Comparison of ENCODE assay signal across 7 cellular contexts in the genomic region with DNA sequence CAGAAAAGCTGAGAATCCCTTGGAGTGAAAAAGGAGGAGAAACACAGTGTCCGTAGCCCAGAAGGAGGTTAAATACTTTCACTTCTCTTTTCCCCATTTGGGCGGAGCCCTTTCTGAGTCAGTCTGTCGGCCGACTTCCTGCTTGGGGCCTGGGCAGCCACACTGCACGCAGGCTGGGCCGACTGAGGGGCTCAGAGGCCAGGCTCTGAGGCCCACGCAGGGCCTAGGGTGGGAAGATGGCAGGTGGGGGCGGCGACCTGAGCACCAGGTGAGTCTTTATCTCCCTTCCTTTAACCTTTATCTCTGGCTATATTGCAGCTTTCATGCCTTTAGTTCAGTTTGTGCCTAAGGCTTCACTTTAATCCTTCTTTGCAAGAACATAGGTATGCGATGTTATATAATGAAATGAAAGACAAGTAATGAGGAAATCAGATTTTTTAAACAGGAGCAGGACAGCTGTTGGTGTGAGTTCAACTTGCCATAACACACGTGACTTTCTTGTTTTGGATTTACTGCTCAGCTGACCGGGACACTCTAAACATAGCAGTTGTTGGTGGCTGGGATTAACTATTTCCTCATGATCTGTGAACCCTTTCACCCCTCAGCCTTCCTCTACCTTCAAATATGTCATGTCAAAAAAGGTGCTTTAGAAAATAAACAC. TPM values are rescaled to one million over a fixed set of nuclear protein-coding genes. Genes with fewer than 3 reads are reported as not detected.
DNase-seq lines count a peak whose midpoint lies in the region; ATAC-seq and TF ChIP-seq lines count a peak whose summit lies in the region.

Gene SP100 (plus strand): TSS at position 141 of the 661 bp plus-strand sequence. CDS start 96 bp downstream, at position 237.

- H3K9ac ChIP-seq in rectal smooth muscle tissue (ENCODE audit: low read length), result peak within 1 kb of the TSS; percentile 86

- H3K27me3 ChIP-seq in foreskin keratinocyte, result no peaks in the 10 kb centered on the region
- no peaks in the 10 kb centered on the region for H3K27me3 ChIP-seq in rectal smooth muscle tissue (ENCODE audit: control insufficient read depth, insufficient read depth, low read length)
- no peaks in the 10 kb centered on the region for H3K27me3 ChIP-seq in vagina

- peak within 1 kb of the TSS; percentile 96 for H3K4me3 ChIP-seq in rectal smooth muscle tissue (ENCODE audit: low read length)
- peak within 1 kb of the TSS; percentile 49 to 64 for H3K4me3 ChIP-seq in vagina

- ATAC-seq in GM18861 (IDR thresholded peaks at IDR 0.05; ENCODE audit: unreplicated experiment), result peak; percentile 75
- ATAC-seq in HG03045 (IDR thresholded peaks at IDR 0.05; ENCODE audit: unreplicated experiment), result peak; percentile 73
- peak; percentile 82 for ATAC-seq in foreskin keratinocyte

- H3K9me3 ChIP-seq in vagina, result no peaks in the 10 kb centered on the region

- H3K4me1 ChIP-seq in foreskin keratinocyte (peaks cover 33% of the 10 kb centered on the region), rectal smooth muscle tissue (ENCODE audit: control insufficient read depth, insufficient read depth, low read length) (peaks cover 9% of the 10 kb centered on the region), vagina (peaks cover 77% of the 10 kb centered on the region)

- TF ChIP-seq POLR2A in vagina (IDR thresholded peaks at IDR 0.05), result peak in 1 of 2 donors; percentile 64

- TF ChIP-seq CTCF in foreskin keratinocyte (conservative IDR thresholded peaks at IDR 0.05), result no peak
- TF ChIP-seq CTCF in vagina (IDR thresholded peaks at IDR 0.05), result no peak

- peaks cover 3% of the 10 kb centered on the region for H3K36me3 ChIP-seq in rectal smooth muscle tissue (ENCODE audit: control insufficient read depth, insufficient read depth, low read length)
- no peaks in the 10 kb centered on the region for H3K36me3 ChIP-seq in vagina

- peak; percentile 87 for DNase-seq in RKO (ENCODE audit: low spot score)
- peak; percentile 56 to 62 for DNase-seq in activated T-helper 1 cell treated with anti-CD3 and anti-CD28 coated beads, Interleukin-2, amount 50 U/mL, for 16 hours (ENCODE audit: low read depth in 1 of 2, low spot score in 1 of 2)
- peak; percentile 63 to 73 for DNase-seq in foreskin keratinocyte
- DNase-seq in vagina (ENCODE audit: extremely low spot score in 2 of 2), result no peak

- intact Hi-C loops in vagina (cut with DNase I), result no loop called here

- H3K27ac ChIP-seq in foreskin keratinocyte, result peak within 1 kb of the TSS; percentile 94
- H3K27ac ChIP-seq in rectal smooth muscle tissue (ENCODE audit: low read depth, low read length), result peak within 1 kb of the TSS; percentile 94
- H3K27ac ChIP-seq in vagina, result peak within 1 kb of the TSS; percentile 98

RNA-seq across cellular contexts. Expression of gene SP100, which starts in this region (rescaled TPM):
- total RNA-seq in foreskin keratinocyte, result 146 TPM in 2 replicates
- 58.1 and 61.6 TPM in 2 replicates for polyA plus RNA-seq in foreskin keratinocyte
- total RNA-seq in vagina, result 64.8 TPM

Comparison
In these comparisons a context has a peak if more than half of its experiments do, and no peak if none do; other contexts are left out.
1. DNase-seq: peak in RKO (single experiment), activated T-helper 1 cell treated with anti-CD3 and anti-CD28 coated beads, Interleukin-2, amount 50 U/mL, for 16 hours (2 of 2) and foreskin keratinocyte (2 of 2); none in vagina (0 of 2).
2. Peak in every context shown above with its lines, with median percentiles within 50 percentile points of each other: ATAC-seq and H3K27ac ChIP-seq.